ENCODE assay signal across 10 cellular contexts in genomic region chr11:64887234-64887756, GRCh38. TPM values are rescaled to one million over a fixed set of nuclear protein-coding genes. Genes with fewer than 3 reads are reported as not detected.
A peak's percentile ranks its signal among the peaks of the same experiment; 100 is the strongest.
DNase-seq lines count a peak whose midpoint lies in the region; ATAC-seq and TF ChIP-seq lines count a peak whose summit lies in the region.
"Had no signal": no experiment of that assay in that cellular context is flagged by ENCODE, and none has a peak within 500 bp of the region (broad histone marks: within the 10 kb centered on the region; RNA-seq: fewer than 3 reads in every experiment).

No MANE protein-coding gene starts in this region.

- intact Hi-C loops in activated CD4-positive, alpha-beta T cell treated with anti-CD3 and anti-CD28 coated beads, Interleukin-2, amount 10 ng/mL, durations not matched to agents 24 days and 14 days (cut with micrococcal nuclease) = no loop called here

- no peaks in the 10 kb centered on the region for H4K20me1 ChIP-seq in OCI-LY3 (ENCODE audit: insufficient read depth, low read length)

- H3K36me3 ChIP-seq in OCI-LY3 (replicated peaks; ENCODE audit: low read depth, low read length) (no peaks in the 10 kb centered on the region), gastroesophageal sphincter (no peaks in the 10 kb centered on the region), suprapubic skin (no peaks in the 10 kb centered on the region)

- H3K27me3 ChIP-seq in OCI-LY3 (ENCODE audit: low read depth, low read length) (no peaks in the 10 kb centered on the region), gastroesophageal sphincter (no peaks in the 10 kb centered on the region), suprapubic skin (no peaks in the 10 kb centered on the region)

- no peaks in the 10 kb centered on the region for H3K27me3 Mint-ChIP-seq in activated CD4-positive, alpha-beta T cell treated with anti-CD3 and anti-CD28 coated beads, Interleukin-2, amount 10 ng/mL, durations not matched to agents 24 days and 14 days

- H3K9me3 Mint-ChIP-seq in activated CD4-positive, alpha-beta T cell treated with anti-CD3 and anti-CD28 coated beads, Interleukin-2, amount 10 ng/mL, durations not matched to agents 24 days and 14 days = no peaks in the 10 kb centered on the region
- no peaks in the 10 kb centered on the region for H3K9me3 Mint-ChIP-seq in stimulated activated effector memory CD8-positive, alpha-beta T cell treated with anti-CD3 and anti-CD28 coated beads, Interleukin-12 subunit alpha, Interleukin-12 subunit beta, amount 100 ng/mL, for 72 hours

- H3K4me1 ChIP-seq in OCI-LY3 (ENCODE audit: low read length) = peaks cover 35% of the 10 kb centered on the region
- H3K4me1 ChIP-seq in gastroesophageal sphincter = peaks cover 0 to 17% (median 10%) of the 10 kb centered on the region in 3 donors
- H3K4me1 ChIP-seq in suprapubic skin = peaks cover 15% of the 10 kb centered on the region

- no peak for TF ChIP-seq CTCF in OCI-LY3 (IDR thresholded peaks at IDR 0.05; ENCODE audit: low read depth, low read length)
- no peak for TF ChIP-seq CTCF in gastroesophageal sphincter (IDR thresholded peaks at IDR 0.05)
- TF ChIP-seq CTCF in suprapubic skin (IDR thresholded peaks at IDR 0.05) = no peak

- H3K79me2 ChIP-seq in OCI-LY3 (ENCODE audit: low read length) = no peaks in the 10 kb centered on the region

- peak overlapping the region; percentile 84 for H2AFZ ChIP-seq in OCI-LY3 (ENCODE audit: low read depth, low read length)

- H3K36me3 Mint-ChIP-seq in activated CD4-positive, alpha-beta T cell treated with anti-CD3 and anti-CD28 coated beads, Interleukin-2, amount 10 ng/mL, durations not matched to agents 24 days and 14 days (ENCODE audit: low read depth) = no peaks in the 10 kb centered on the region
- H3K36me3 Mint-ChIP-seq in stimulated activated effector memory CD8-positive, alpha-beta T cell treated with anti-CD3 and anti-CD28 coated beads, Interleukin-12 subunit alpha, Interleukin-12 subunit beta, amount 100 ng/mL, for 72 hours = peaks cover 5% of the 10 kb centered on the region

- no peak for DNase-seq in activated CD4-positive, alpha-beta T cell treated with anti-CD3 and anti-CD28 coated beads, Interleukin-2, amount 10 ng/mL, durations not matched to agents 24 days and 14 days
- DNase-seq in activated CD4-positive, alpha-beta T cell treated with anti-CD3 and anti-CD28 coated beads for 1 hour = no peak
- no peak for DNase-seq in stimulated activated effector memory CD8-positive, alpha-beta T cell treated with anti-CD3 and anti-CD28 coated beads, Interleukin-12 subunit alpha, Interleukin-12 subunit beta, amount 100 ng/mL, for 72 hours (ENCODE audit: low spot score in 2 of 2)
- no peak for DNase-seq in suprapubic skin (ENCODE audit: low spot score in 2 of 2)

- peaks cover 30% of the 10 kb centered on the region for H3K4me1 Mint-ChIP-seq in activated CD4-positive, alpha-beta T cell treated with anti-CD3 and anti-CD28 coated beads, Interleukin-2, amount 10 ng/mL, durations not matched to agents 24 days and 14 days
- H3K4me1 Mint-ChIP-seq in stimulated activated effector memory CD8-positive, alpha-beta T cell treated with anti-CD3 and anti-CD28 coated beads, Interleukin-12 subunit alpha, Interleukin-12 subunit beta, amount 100 ng/mL, for 72 hours = peaks cover 40% of the 10 kb centered on the region

- TF ChIP-seq POLR2A in gastroesophageal sphincter (IDR thresholded peaks at IDR 0.05) (no peak), suprapubic skin (IDR thresholded peaks at IDR 0.05) (no peak)

- H3K4me2 ChIP-seq in OCI-LY3 (ENCODE audit: low read length) = peak overlapping the region; percentile 97

- TF ChIP-seq EP300 in gastroesophageal sphincter (IDR thresholded peaks at IDR 0.05) (no peak), suprapubic skin (IDR thresholded peaks at IDR 0.05) (no peak)

- H3K4me3 Mint-ChIP-seq in activated CD4-positive, alpha-beta T cell treated with anti-CD3 and anti-CD28 coated beads, Interleukin-2, amount 10 ng/mL, durations not matched to agents 24 days and 14 days = peak overlapping the region; percentile 4
- peak overlapping the region; percentile 74 for H3K4me3 Mint-ChIP-seq in stimulated activated effector memory CD8-positive, alpha-beta T cell treated with anti-CD3 and anti-CD28 coated beads, Interleukin-12 subunit alpha, Interleukin-12 subunit beta, amount 100 ng/mL, for 72 hours

- no peaks in the 10 kb centered on the region for H3K9me3 ChIP-seq in OCI-LY3 (ENCODE audit: insufficient read depth, low read length)
- no peaks in the 10 kb centered on the region for H3K9me3 ChIP-seq in gastroesophageal sphincter
- H3K9me3 ChIP-seq in suprapubic skin = no peaks in the 10 kb centered on the region

- H3K27ac ChIP-seq in OCI-LY3 (ENCODE audit: low read length) = peak overlapping the region; percentile 58
- peak overlapping the region; percentile 51 to 83 (median 80) for H3K27ac ChIP-seq in gastroesophageal sphincter
- H3K27ac ChIP-seq in suprapubic skin = no peak overlapping the region

- peak overlapping the region; percentile 68 for H3K9ac ChIP-seq in OCI-LY3 (ENCODE audit: low read length)

- WGBS in gastroesophageal sphincter (ENCODE audit: low coverage in 1 of 2), 2 donors = 54 to 83% methylated on average over 1 to 5 of the region's 8 CpGs
- 78% methylated on average over 8 of the region's 8 CpGs for WGBS in suprapubic skin

- ATAC-seq in gastroesophageal sphincter (no peak), GM21447 (IDR thresholded peaks at IDR 0.05; ENCODE audit: unreplicated experiment) (no peak), esophagus mucosa (no peak)
- ATAC-seq in stimulated activated effector memory CD8-positive, alpha-beta T cell treated with anti-CD3 and anti-CD28 coated beads, Interleukin-12 subunit alpha, Interleukin-12 subunit beta, amount 100 ng/mL, for 72 hours = no peak

- peak overlapping the region; percentile 75 for H3K4me3 ChIP-seq in OCI-LY3 (ENCODE audit: low read length)
- H3K4me3 ChIP-seq in gastroesophageal sphincter = peak overlapping the region in 1 of 2 donors; percentile 34
- no peak overlapping the region for H3K4me3 ChIP-seq in suprapubic skin

- peak overlapping the region; percentile 78 for H3K27ac Mint-ChIP-seq in activated CD4-positive, alpha-beta T cell treated with anti-CD3 and anti-CD28 coated beads, Interleukin-2, amount 10 ng/mL, durations not matched to agents 24 days and 14 days
- no peak overlapping the region for H3K27ac Mint-ChIP-seq in stimulated activated effector memory CD8-positive, alpha-beta T cell treated with anti-CD3 and anti-CD28 coated beads, Interleukin-12 subunit alpha, Interleukin-12 subunit beta, amount 100 ng/mL, for 72 hours

RNA-seq across cellular contexts. Expression of gene EHD1, which starts 8.9 kb away (rescaled TPM):
- total RNA-seq in activated CD4-positive, alpha-beta T cell treated with anti-CD3 and anti-CD28 coated beads, Interleukin-2, amount 10 ng/mL, durations not matched to agents 24 days and 14 days = 93.0 and 101 TPM in 2 replicates
- total RNA-seq in gastroesophageal sphincter = 100 to 1,000 TPM in 2 of 4 donors, 10 to 100 TPM in 2; 92.1 to 188 (median 101) TPM
- 10 to 100 TPM; 47.8 to 85.4 (median 76.8) TPM for total RNA-seq in suprapubic skin
- total RNA-seq in esophagus mucosa = 25.6 TPM

RNA-seq across cellular contexts. Expression of gene ATG2A, which starts 29.7 kb away (rescaled TPM):
- 22.5 and 23.1 TPM in 2 replicates for total RNA-seq in activated CD4-positive, alpha-beta T cell treated with anti-CD3 and anti-CD28 coated beads, Interleukin-2, amount 10 ng/mL, durations not matched to agents 24 days and 14 days
- 10 to 100 TPM; 18.8 to 27.2 (median 26.3) TPM for total RNA-seq in gastroesophageal sphincter
- 10 to 100 TPM; 69.5 to 82.2 (median 76.0) TPM for total RNA-seq in suprapubic skin
- 10.7 TPM for total RNA-seq in esophagus mucosa

RNA-seq across cellular contexts. Expression of gene PPP2R5B, which starts 37.2 kb away (rescaled TPM):
- 11.4 and 16.7 TPM in 2 replicates for total RNA-seq in activated CD4-positive, alpha-beta T cell treated with anti-CD3 and anti-CD28 coated beads, Interleukin-2, amount 10 ng/mL, durations not matched to agents 24 days and 14 days
- total RNA-seq in gastroesophageal sphincter (10 to 100 TPM; 20.3 to 41.2 (median 27.0) TPM), suprapubic skin (10 to 100 TPM; 20.1 to 38.3 (median 27.3) TPM), esophagus mucosa (7.0 TPM)

RNA-seq across cellular contexts. Expression of gene CDC42BPG, which starts 42.8 kb away (rescaled TPM):
- total RNA-seq in activated CD4-positive, alpha-beta T cell treated with anti-CD3 and anti-CD28 coated beads, Interleukin-2, amount 10 ng/mL, durations not matched to agents 24 days and 14 days = 0.05 TPM in 2 replicates
- total RNA-seq in gastroesophageal sphincter (under 1 TPM; 0.08 to 0.94 (median 0.22) TPM), suprapubic skin (10 to 100 TPM; 42.2 to 64.9 (median 61.1) TPM), esophagus mucosa (20.5 TPM)
- total RNA-seq: RPMI7951 had no signal

RNA-seq across cellular contexts. Expression of gene GPHA2, which starts 48.4 kb away (rescaled TPM):
- not detected in 2 replicates for total RNA-seq in activated CD4-positive, alpha-beta T cell treated with anti-CD3 and anti-CD28 coated beads, Interleukin-2, amount 10 ng/mL, durations not matched to agents 24 days and 14 days
- not detected for total RNA-seq in gastroesophageal sphincter
- total RNA-seq in suprapubic skin = not detected
- total RNA-seq in esophagus mucosa = not detected
- total RNA-seq: left colon, RPMI7951 had no signal
